ENCODE assay signal across 8 cellular contexts in genomic region chr6:41732601-41733348, GRCh38. TPM values are rescaled to one million over a fixed set of nuclear protein-coding genes. Genes with fewer than 3 reads are reported as not detected.
DNase-seq lines count a peak whose midpoint lies in the region; ATAC-seq, FAIRE-seq and TF ChIP-seq lines count a peak whose summit lies in the region.

No MANE protein-coding gene starts in this region.

- H3K9ac ChIP-seq in astrocyte (ENCODE audit: low read length), result no peak overlapping the region

- CTCF ChIA-PET in RWPE1 (lab: Yijun Ruan, JAX), result interaction anchor here (0.5 to 1.5 kb wide), 3 partner anchors 27 to 884 kb away, joined by 3 to 11 read pairs (median 3); no protein-coding TSS in a partner anchor

- POLR2A ChIA-PET in RWPE1 (lab: Yijun Ruan, JAX; ENCODE audit: low non-redundant PET), result interaction anchor here (0.6 to 2.1 kb wide), 3 partner anchors 19 to 52 kb away, joined by 3 to 6 read pairs (median 5); no protein-coding TSS in a partner anchor

- H3K4me1 Mint-ChIP-seq in astrocyte (ENCODE audit: low read depth, unreplicated experiment), result peaks cover 7% of the 10 kb centered on the region
- H3K4me1 Mint-ChIP-seq in memory B cell, result peaks cover 36% of the 10 kb centered on the region

- intact Hi-C loops in testis (cut with DNase I; ENCODE audit: low total_unique reads), result no loop called here

- TF ChIP-seq POLR2A in testis (IDR thresholded peaks at IDR 0.05), result no peak

- WGBS in testis, 2 donors, result 62 to 72% methylated on average over 5 to 8 of the region's 8 CpGs

- peaks cover 28% of the 10 kb centered on the region for H3K4me1 ChIP-seq in astrocyte (ENCODE audit: insufficient read depth, low read length)
- peaks cover 12% of the 10 kb centered on the region for H3K4me1 ChIP-seq in testis

- DNase-seq in RWPE1 (ENCODE audit: low spot score) (no peak), astrocyte (ENCODE audit: low read depth) (no peak), memory B cell (ENCODE audit: low spot score in 2 of 2) (peak; percentile 71 to 78), DMS 273 (lab: John Stamatoyannopoulos, UW; ENCODE audit: unreplicated experiment) (no peak), testis (no peak)
- DNase-seq in stimulated activated naive CD4-positive, alpha-beta T cell treated with Interleukin-2 at 50 U/mL for 16 hours (lab: John Stamatoyannopoulos, UW), result peak; percentile 61

- H3K4me3 Mint-ChIP-seq in astrocyte (ENCODE audit: unreplicated experiment), result peak overlapping the region; percentile 81
- peak overlapping the region; percentile 91 for H3K4me3 Mint-ChIP-seq in memory B cell

- H3K36me3 Mint-ChIP-seq in astrocyte (ENCODE audit: low read depth, unreplicated experiment), result no peaks in the 10 kb centered on the region
- H3K36me3 Mint-ChIP-seq in memory B cell, result peaks cover 7% of the 10 kb centered on the region

- H3K9me3 ChIP-seq in astrocyte (ENCODE audit: insufficient read depth, low read depth, low read length) (no peaks in the 10 kb centered on the region), testis (no peaks in the 10 kb centered on the region)

- H3K9me3 Mint-ChIP-seq in astrocyte (ENCODE audit: unreplicated experiment) (no peaks in the 10 kb centered on the region), memory B cell (no peaks in the 10 kb centered on the region)

- H3K36me3 ChIP-seq in astrocyte (ENCODE audit: insufficient read depth, low read length) (no peaks in the 10 kb centered on the region), testis (ENCODE audit: low read depth, missing control alignments) (no peaks in the 10 kb centered on the region)

- peaks cover 14% of the 10 kb centered on the region for H4K20me1 ChIP-seq in astrocyte (ENCODE audit: insufficient read depth, low read length)

- no peak for TF ChIP-seq CTCF in RWPE1 (conservative IDR thresholded peaks at IDR 0.05; ENCODE audit: low read depth)
- TF ChIP-seq CTCF in astrocyte (IDR thresholded peaks at IDR 0.05; ENCODE audit: insufficient read depth, low read depth, low read length), result no peak
- no peak for TF ChIP-seq CTCF in testis (IDR thresholded peaks at IDR 0.05)

- H2AFZ ChIP-seq in astrocyte (ENCODE audit: low read depth, low read length), result peak overlapping the region; percentile 88

- H3K27ac ChIP-seq in RWPE1, result peak overlapping the region; percentile 98
- H3K27ac ChIP-seq in astrocyte (ENCODE audit: low read depth, low read length), result no peak overlapping the region
- H3K27ac ChIP-seq in testis, result no peak overlapping the region

- H3K27me3 ChIP-seq in astrocyte (ENCODE audit: insufficient read depth, low read length) (no peaks in the 10 kb centered on the region), testis (no peaks in the 10 kb centered on the region)

- peak overlapping the region; percentile 62 for H3K4me3 ChIP-seq in astrocyte (ENCODE audit: insufficient read depth, low read depth, low read length)
- H3K4me3 ChIP-seq in testis, result no peak overlapping the region

- FAIRE-seq in astrocyte (lab: Jason Lieb, UNC), result no peak

- peak overlapping the region; percentile 96 for H3K4me2 ChIP-seq in astrocyte (ENCODE audit: low read length)

- H3K79me2 ChIP-seq in astrocyte (ENCODE audit: insufficient read depth, low read length), result peaks cover 6% of the 10 kb centered on the region

- H3K27ac Mint-ChIP-seq in astrocyte (ENCODE audit: unreplicated experiment) (peak overlapping the region; percentile 50), memory B cell (peak overlapping the region; percentile 88)

- ATAC-seq in GM18498 (IDR thresholded peaks at IDR 0.05; ENCODE audit: unreplicated experiment) (peak; percentile 34), HG02678 (IDR thresholded peaks at IDR 0.05; ENCODE audit: unreplicated experiment) (peak; percentile 37), memory B cell (ENCODE audit: low read depth) (peak; percentile 58)

- H3K27me3 Mint-ChIP-seq in astrocyte (ENCODE audit: low read depth, unreplicated experiment) (peaks cover 29% of the 10 kb centered on the region), memory B cell (no peaks in the 10 kb centered on the region)

RNA-seq across cellular contexts. Expression of gene TFEB, which starts 2.6 kb away (rescaled TPM):
- total RNA-seq in astrocyte, result 3.9 and 4.7 TPM in 2 replicates
- total RNA-seq in testis, result 1 to 10 TPM; 4.5 to 5.2 TPM
- polyA plus RNA-seq in testis (ENCODE audit: insufficient read depth, low read depth, low replicate concordance), result 6.3 TPM

RNA-seq across cellular contexts. Expression of gene PGC, which starts 14.4 kb away (rescaled TPM):
- total RNA-seq in astrocyte (not detected in 2 replicates), testis (1 to 10 TPM in 1 of 2 donors, not detected in 1; 1.3 TPM)
- 0.42 TPM for polyA plus RNA-seq in testis (ENCODE audit: insufficient read depth, low read depth, low replicate concordance)

RNA-seq across cellular contexts. Expression of gene FRS3, which starts 46.9 kb away (rescaled TPM):
- total RNA-seq in astrocyte (3.1 and 3.6 TPM in 2 replicates), testis (10 to 100 TPM; 33.4 to 34.1 TPM)
- polyA plus RNA-seq in testis (ENCODE audit: insufficient read depth, low read depth, low replicate concordance), result 39.3 TPM

RNA-seq across cellular contexts. Expression of gene PRICKLE4, which starts 47.8 kb away (rescaled TPM):
- total RNA-seq in astrocyte (3.1 and 3.4 TPM in 2 replicates), testis (10 to 100 TPM in 1 of 2 donors, 1 to 10 TPM in 1; 1.9 to 10.6 TPM)
- polyA plus RNA-seq in testis (ENCODE audit: insufficient read depth, low read depth, low replicate concordance), result not detected

RNA-seq across cellular contexts. Expression of gene TOMM6, which starts 54.7 kb away (rescaled TPM):
- total RNA-seq in astrocyte (147 and 159 TPM in 2 replicates), testis (100 to 1,000 TPM; 168 to 172 TPM)
- 233 TPM for polyA plus RNA-seq in testis (ENCODE audit: insufficient read depth, low read depth, low replicate concordance)

Comparison
In these comparisons a context has a peak if more than half of its experiments do, and no peak if none do; other contexts are left out.
1. DNase-seq: peak in memory B cell (2 of 2) and stimulated activated naive CD4-positive, alpha-beta T cell treated with Interleukin-2 at 50 U/mL for 16 hours (single experiment); none in RWPE1 (single experiment), astrocyte (single experiment), DMS 273 (single experiment) and testis (single experiment).
2. Peak in every context shown above with its lines, with median percentiles within 50 percentile points of each other: ATAC-seq.